ENCODE assay signal across 7 cellular contexts in genomic region chr10:103661198-103661950, GRCh38.
DNase-seq lines count a peak whose midpoint lies in the region; ATAC-seq and TF ChIP-seq lines count a peak whose summit lies in the region.

No MANE protein-coding gene starts in this region.

- ATAC-seq in GM19035 (IDR thresholded peaks at IDR 0.05; ENCODE audit: unreplicated experiment) (peak; percentile 7), HG03442 (IDR thresholded peaks at IDR 0.05; ENCODE audit: unreplicated experiment) (no peak)

- no peaks in the 10 kb centered on the region for H3K9me3 ChIP-seq in cardiac muscle cell (ENCODE audit: low read depth)

- H3K36me3 ChIP-seq in cardiac muscle cell, result peaks cover 7% of the 10 kb centered on the region

- intact Hi-C loops in posterior vena cava (cut with DNase I), result loop anchor here in 1 of 2 donors (10.0 kb wide), 1 partner anchor 47 kb away; no protein-coding TSS in a partner anchor

- peak; percentile 95 for DNase-seq in NCI-H510A (lab: John Stamatoyannopoulos, UW)
- peak; percentile 48 for DNase-seq in activated naive CD4-positive, alpha-beta T cell treated with anti-CD3 and anti-CD28 coated beads, Interleukin-2, amount 50 U/mL, for 16 hours
- peak; percentile 95 for DNase-seq in cardiac muscle cell (ENCODE audit: low read depth in 1 of 2, low spot score in 1 of 2)
- peak; percentile 94 for DNase-seq in posterior vena cava (ENCODE audit: low spot score)
- no peak for DNase-seq in GM19240 (ENCODE audit: insufficient read length, low spot score)

- no peak overlapping the region for H3K4me3 ChIP-seq in cardiac muscle cell

- H3K27me3 ChIP-seq in cardiac muscle cell, result no peaks in the 10 kb centered on the region

- peak overlapping the region; percentile 92 for H3K27ac ChIP-seq in cardiac muscle cell

- no peak for TF ChIP-seq CTCF in cardiac muscle cell (IDR thresholded peaks at IDR 0.05; ENCODE audit: low read depth, low read length)

- H3K4me1 ChIP-seq in cardiac muscle cell (ENCODE audit: low read depth), result peaks cover 20% of the 10 kb centered on the region
